In genomic region chr1:35707253-35708178, GRCh38 we compare ENCODE assay signal across 8 cellular contexts. TPM values are rescaled to one million over a fixed set of nuclear protein-coding genes. Genes with fewer than 3 reads are reported as not detected.
DNase-seq lines count a peak whose midpoint lies in the region; ATAC-seq and TF ChIP-seq lines count a peak whose summit lies in the region.

No MANE protein-coding gene starts in this region.

- H3K27me3 Mint-ChIP-seq in T-helper 2 cell treated with Interferon-gamma antibody and Interleukin-4, amounts not matched to agents 5 μg/mL and 100 μg/mL, for 36 hours (ENCODE audit: low read depth), result peaks cover 46% of the 10 kb centered on the region
- peaks cover 65% of the 10 kb centered on the region for H3K27me3 Mint-ChIP-seq in stimulated activated memory B cell treated with anti-CD40 and anti-IgM and Interleukin-4, amounts not matched to agents 10 μg/mL and 1 μg/mL and 100 μg/mL, for 72 hours

- no peak overlapping the region for H3K27ac ChIP-seq in right lobe of liver

- TF ChIP-seq POLR2A in right lobe of liver (IDR thresholded peaks at IDR 0.05), result no peak

- no peaks in the 10 kb centered on the region for H3K27me3 ChIP-seq in right lobe of liver

- H3K27ac Mint-ChIP-seq in T-helper 2 cell treated with Interferon-gamma antibody and Interleukin-4, amounts not matched to agents 5 μg/mL and 100 μg/mL, for 36 hours, result no peak overlapping the region
- no peak overlapping the region for H3K27ac Mint-ChIP-seq in stimulated activated memory B cell treated with anti-CD40 and anti-IgM and Interleukin-4, amounts not matched to agents 10 μg/mL and 1 μg/mL and 100 μg/mL, for 72 hours

- peak overlapping the region; percentile 78 for H3K4me3 Mint-ChIP-seq in T-helper 2 cell treated with Interferon-gamma antibody and Interleukin-4, amounts not matched to agents 5 μg/mL and 100 μg/mL, for 36 hours
- peak overlapping the region; percentile 40 for H3K4me3 Mint-ChIP-seq in stimulated activated memory B cell treated with anti-CD40 and anti-IgM and Interleukin-4, amounts not matched to agents 10 μg/mL and 1 μg/mL and 100 μg/mL, for 72 hours

- intact Hi-C loops in right lobe of liver (cut with DNase I), result no loop called here

- H3K4me1 ChIP-seq in right lobe of liver, result no peaks in the 10 kb centered on the region

- WGBS in right lobe of liver (ENCODE audit: insufficient coverage, low coverage, low lambda C conversion rate, missing lambda C conversion rate), result 10% methylated on average over 12 of the region's 66 CpGs

- H3K36me3 Mint-ChIP-seq in T-helper 2 cell treated with Interferon-gamma antibody and Interleukin-4, amounts not matched to agents 5 μg/mL and 100 μg/mL, for 36 hours (ENCODE audit: low read depth), result no peaks in the 10 kb centered on the region
- H3K36me3 Mint-ChIP-seq in stimulated activated memory B cell treated with anti-CD40 and anti-IgM and Interleukin-4, amounts not matched to agents 10 μg/mL and 1 μg/mL and 100 μg/mL, for 72 hours, result peaks cover 10% of the 10 kb centered on the region

- peak overlapping the region; percentile 49 for H3K4me3 ChIP-seq in choroid plexus epithelial cell (ENCODE audit: low read depth, low read length)
- H3K4me3 ChIP-seq in right lobe of liver, result peak overlapping the region; percentile 23 to 46 (median 34)

- TF ChIP-seq CTCF in choroid plexus epithelial cell (conservative IDR thresholded peaks at IDR 0.05; ENCODE audit: low read depth, low read length) (no peak), right lobe of liver (IDR thresholded peaks at IDR 0.05) (no peak)

- no peaks in the 10 kb centered on the region for H3K9me3 ChIP-seq in right lobe of liver

- peaks cover 13% of the 10 kb centered on the region for H3K4me1 Mint-ChIP-seq in T-helper 2 cell treated with Interferon-gamma antibody and Interleukin-4, amounts not matched to agents 5 μg/mL and 100 μg/mL, for 36 hours (ENCODE audit: low read depth)
- peaks cover 15% of the 10 kb centered on the region for H3K4me1 Mint-ChIP-seq in stimulated activated memory B cell treated with anti-CD40 and anti-IgM and Interleukin-4, amounts not matched to agents 10 μg/mL and 1 μg/mL and 100 μg/mL, for 72 hours

- no peaks in the 10 kb centered on the region for H3K36me3 ChIP-seq in right lobe of liver

- peak; percentile 65 to 87 (median 82) for ATAC-seq in right lobe of liver
- peak; percentile 47 for ATAC-seq in stimulated activated memory B cell treated with anti-CD40 and anti-IgM and Interleukin-4, amounts not matched to agents 10 μg/mL and 1 μg/mL and 100 μg/mL, for 72 hours
- ATAC-seq in GM21381 (IDR thresholded peaks at IDR 0.05; ENCODE audit: unreplicated experiment), result no peak
- no peak for ATAC-seq in HG03432 (IDR thresholded peaks at IDR 0.05; ENCODE audit: unreplicated experiment)

- no peaks in the 10 kb centered on the region for H3K9me3 Mint-ChIP-seq in T-helper 2 cell treated with Interferon-gamma antibody and Interleukin-4, amounts not matched to agents 5 μg/mL and 100 μg/mL, for 36 hours
- H3K9me3 Mint-ChIP-seq in stimulated activated memory B cell treated with anti-CD40 and anti-IgM and Interleukin-4, amounts not matched to agents 10 μg/mL and 1 μg/mL and 100 μg/mL, for 72 hours, result no peaks in the 10 kb centered on the region

- peak; percentile 47 for DNase-seq in Ammon's horn (ENCODE audit: low spot score)
- peak; percentile 64 for DNase-seq in HuH-7.5 (ENCODE audit: low spot score)
- DNase-seq in T-helper 2 cell treated with Interferon-gamma antibody and Interleukin-4, amounts not matched to agents 5 μg/mL and 100 μg/mL, for 36 hours (ENCODE audit: low spot score), result peak; percentile 16
- DNase-seq in choroid plexus epithelial cell (ENCODE audit: low read depth), result no peak
- peak in 1 of 3 donors; percentile 33 for DNase-seq in right lobe of liver

RNA-seq across cellular contexts. Expression of gene C1orf216, which starts 11.2 kb away (rescaled TPM):
- 1 to 10 TPM; 2.2 to 4.2 (median 3.6) TPM for total RNA-seq in right lobe of liver

Comparison
In these comparisons a context has a peak if more than half of its experiments do, and no peak if none do; other contexts are left out.
1. ATAC-seq: peak in right lobe of liver (4 of 4) and stimulated activated memory B cell treated with anti-CD40 and anti-IgM and Interleukin-4, amounts not matched to agents 10 μg/mL and 1 μg/mL and 100 μg/mL, for 72 hours (single experiment); none in GM21381 (single experiment) and HG03432 (single experiment).